In genomic region chr10:132309466-132309865, GRCh38 we compare ENCODE assay signal across 14 cellular contexts. TPM values are rescaled to one million over a fixed set of nuclear protein-coding genes. Genes with fewer than 3 reads are reported as not detected.
A peak's percentile ranks its signal among the peaks of the same experiment; 100 is the strongest.
DNase-seq lines count a peak whose midpoint lies in the region; ATAC-seq, FAIRE-seq and TF ChIP-seq lines count a peak whose summit lies in the region.
"Had no signal": no experiment of that assay in that cellular context is flagged by ENCODE, and none has a peak within 500 bp of the region (broad histone marks: within the 10 kb centered on the region; RNA-seq: fewer than 3 reads in every experiment).

No MANE protein-coding gene starts in this region.

- H2AFZ ChIP-seq in H1 (ENCODE audit: low read length) = no peak overlapping the region

- peak overlapping the region; percentile 48 for H3K4me3 Mint-ChIP-seq in activated CD4-positive, alpha-beta T cell treated with anti-CD3 and anti-CD28 coated beads, Interleukin-2, amount 10 ng/mL, durations not matched to agents 24 days and 14 days
- H3K4me3 Mint-ChIP-seq in IgD-negative memory B cell (peak overlapping the region in 3 of 4 donors; percentile 74 to 89 (median 81)), progenitor cell of endocrine pancreas (ENCODE audit: low read depth) (peak overlapping the region; percentile 37)

- no peak for TF ChIP-seq RAD21 in H1 (IDR thresholded peaks at IDR 0.05 in 1 of 2, conservative IDR thresholded peaks at IDR 0.05 in 1 of 2; ENCODE audit: low read depth in 2 of 2, low read length in 2 of 2)

- H3K4ac ChIP-seq in H1 (replicated peaks; ENCODE audit: insufficient read length, low read depth, low read length) = no peak overlapping the region

- no peak overlapping the region for H4K5ac ChIP-seq in H1 (ENCODE audit: insufficient read length, low read depth, low read length)

- no peak overlapping the region for H4K91ac ChIP-seq in H1 (replicated peaks; ENCODE audit: insufficient read length, low read length)

- no peaks in the 10 kb centered on the region for H4K20me1 ChIP-seq in H1 (replicated peaks in 1 of 2; ENCODE audit: control insufficient read depth in 1 of 2, insufficient read depth in 2 of 2, low read length in 2 of 2)

- peak overlapping the region; percentile 79 to 95; a peak in 2 of 4 replicates for H3K4me2 ChIP-seq in H1 (ENCODE audit: insufficient read depth in 1 of 2, low read depth in 2 of 2, low read length in 2 of 2)

- WGBS in H1 (ENCODE audit: extremely low coverage in 1 of 2, insufficient coverage in 1 of 2, insufficient read length in 1 of 2, insufficient replicate concordance in 2 of 2, low coverage in 1 of 2, low lambda C conversion rate in 2 of 2, missing lambda C conversion rate in 1 of 2), 2 experiments = 82% methylated on average over 12 of the region's 12 CpGs; no CpG with 5 or more reads in 1 of the 2 experiments

- no peak for ATAC-seq in GM19328 (IDR thresholded peaks at IDR 0.05; ENCODE audit: unreplicated experiment)
- ATAC-seq: pancreas had no signal

- no peak overlapping the region for H3K27ac ChIP-seq in H1 (ENCODE audit: low read depth, low read length)
- H3K27ac ChIP-seq: cardiac muscle cell, GM23248, hepatocyte, pancreas had no signal

- no peak overlapping the region for H3K27ac Mint-ChIP-seq in activated CD4-positive, alpha-beta T cell treated with anti-CD3 and anti-CD28 coated beads, Interleukin-2, amount 10 ng/mL, durations not matched to agents 24 days and 14 days
- H3K27ac Mint-ChIP-seq in IgD-negative memory B cell (peak overlapping the region in 1 of 3 donors; percentile 58), progenitor cell of endocrine pancreas (no peak overlapping the region)

- H3K9me3 Mint-ChIP-seq in activated CD4-positive, alpha-beta T cell treated with anti-CD3 and anti-CD28 coated beads, Interleukin-2, amount 10 ng/mL, durations not matched to agents 24 days and 14 days = no peaks in the 10 kb centered on the region
- H3K9me3 Mint-ChIP-seq in IgD-negative memory B cell = no peaks in the 10 kb centered on the region
- H3K9me3 Mint-ChIP-seq in progenitor cell of endocrine pancreas (ENCODE audit: low read depth) = no peaks in the 10 kb centered on the region

- no peaks in the 10 kb centered on the region for H3K79me2 ChIP-seq in H1 (ENCODE audit: control insufficient read depth in 1 of 2, insufficient read depth in 2 of 2, low read length in 2 of 2)
- H3K79me2 ChIP-seq: hepatocyte had no signal

- no peak overlapping the region for H2BK5ac ChIP-seq in H1 (ENCODE audit: low read depth, low read length)

- H2BK15ac ChIP-seq in H1 (ENCODE audit: low read length) = peak overlapping the region; percentile 61; the same call in 1 of the 2 replicates

- no peak overlapping the region for H3K18ac ChIP-seq in H1 (ENCODE audit: extremely low read depth, low read length)

- no peaks in the 10 kb centered on the region for H3K79me1 ChIP-seq in H1 (ENCODE audit: low read depth, low read length)

- peaks cover 13% of the 10 kb centered on the region; the same call in 1 of the 2 replicates for H3K23me2 ChIP-seq in H1 (ENCODE audit: low read depth, low read length)

- TF ChIP-seq CTCF in H1 (IDR thresholded peaks at IDR 0.05; ENCODE audit: control extremely low read depth in 1 of 3, insufficient read depth in 1 of 3, low read depth in 1 of 3, low read length in 3 of 3) (no peak), progenitor cell of endocrine pancreas (IDR thresholded peaks at IDR 0.05; ENCODE audit: unreplicated experiment) (no peak)

- no peak for TF ChIP-seq POLR2A in H1 (IDR thresholded peaks at IDR 0.05; ENCODE audit: control extremely low read depth in 1 of 2, low read depth in 2 of 2, low read length in 2 of 2)

- peaks cover 1% of the 10 kb centered on the region for H3K36me3 Mint-ChIP-seq in activated CD4-positive, alpha-beta T cell treated with anti-CD3 and anti-CD28 coated beads, Interleukin-2, amount 10 ng/mL, durations not matched to agents 24 days and 14 days (ENCODE audit: low read depth)
- H3K36me3 Mint-ChIP-seq in IgD-negative memory B cell = peaks cover 2% of the 10 kb centered on the region
- H3K36me3 Mint-ChIP-seq in progenitor cell of endocrine pancreas (ENCODE audit: insufficient read depth) = no peaks in the 10 kb centered on the region

- FAIRE-seq in H1 (lab: Jason Lieb, UNC) = no peak
- FAIRE-seq: pancreas had no signal

- no peak overlapping the region for H3K23ac ChIP-seq in H1 (ENCODE audit: insufficient read length)

- no peak overlapping the region for H2BK120ac ChIP-seq in H1 (replicated peaks; ENCODE audit: low read depth, low read length)

- H3K36me3 ChIP-seq in H1 (ENCODE audit: control insufficient read depth in 2 of 4, insufficient read depth in 4 of 4, low read length in 3 of 4) = no peaks in the 10 kb centered on the region
- H3K36me3 ChIP-seq: cardiac muscle cell, pancreas, tibial nerve had no signal

- peaks cover 20 to 43% (median 38%) of the 10 kb centered on the region in 4 experiments; a peak in 6 of 7 replicates for H3K27me3 ChIP-seq in H1 (replicated peaks in 1 of 4; ENCODE audit: control insufficient read depth in 3 of 4, extremely low read depth in 1 of 4, insufficient read depth in 3 of 4, low read length in 3 of 4)
- H3K27me3 ChIP-seq: pancreas, tibial nerve had no signal

- TF ChIP-seq EP300 in H1 (IDR thresholded peaks at IDR 0.05; ENCODE audit: borderline replicate concordance in 1 of 2, low read depth in 2 of 2, low read length in 2 of 2) = no peak

- peaks cover 5% of the 10 kb centered on the region for H3K4me1 Mint-ChIP-seq in activated CD4-positive, alpha-beta T cell treated with anti-CD3 and anti-CD28 coated beads, Interleukin-2, amount 10 ng/mL, durations not matched to agents 24 days and 14 days
- H3K4me1 Mint-ChIP-seq in IgD-negative memory B cell (peaks cover 0 to 9% (median 3%) of the 10 kb centered on the region in 3 donors), progenitor cell of endocrine pancreas (ENCODE audit: low read depth) (peaks cover 12% of the 10 kb centered on the region)

- in situ Hi-C loops in KBM-7 (cut with MboI; ENCODE audit: low pct_unique_long_range_greater_than_20kb, low sequenced_read_pairs) = no loop called here

- DNase-seq in activated CD4-positive, alpha-beta T cell treated with anti-CD3 and anti-CD28 coated beads, Interleukin-2, amount 10 ng/mL, durations not matched to agents 24 days and 14 days = no peak
- no peak for DNase-seq in activated CD4-positive, alpha-beta T cell treated with anti-CD3 and anti-CD28 coated beads, Interleukin-2, amount 50 U/mL, for 1 hour
- DNase-seq in H1 (ENCODE audit: low read depth in 1 of 2, low spot score in 2 of 2) (no peak), progenitor cell of endocrine pancreas (ENCODE audit: low spot score, unreplicated experiment) (no peak), hippocampal formation (lab: John Stamatoyannopoulos, UW) (no peak), KBM-7 (no peak)
- DNase-seq: effector CD4-positive, alpha-beta T cell; GM23248 had no signal

- no peak overlapping the region for H2BK20ac ChIP-seq in H1 (ENCODE audit: low read length)

- no peak overlapping the region for H2AK5ac ChIP-seq in H1 (ENCODE audit: low read depth, low read length)

- intact Hi-C loops in activated CD4-positive, alpha-beta T cell treated with anti-CD3 and anti-CD28 coated beads, Interleukin-2, amount 10 ng/mL, durations not matched to agents 24 days and 14 days (cut with micrococcal nuclease) = loop anchor here (5.0 kb wide), 3 partner anchors 43 to 138 kb away; no protein-coding TSS in a partner anchor

- H3K9ac ChIP-seq in H1 (replicated peaks in 1 of 4; ENCODE audit: extremely low read depth in 1 of 4, low read depth in 3 of 4, low read length in 3 of 4) = no peak overlapping the region; a peak in 1 of 7 replicates

- H3K9me3 ChIP-seq in H1 (ENCODE audit: insufficient read depth in 2 of 2, low read depth in 1 of 2, low read length in 1 of 2) = peaks cover 10 to 13% of the 10 kb centered on the region in 2 experiments
- H3K9me3 ChIP-seq: pancreas had no signal

- H2BK12ac ChIP-seq in H1 (ENCODE audit: low read depth, low read length) = peak overlapping the region; percentile 39; the same call in 1 of the 2 replicates

- no peak overlapping the region for H4K8ac ChIP-seq in H1 (ENCODE audit: extremely low read depth, insufficient read depth, low read length)

- peak overlapping the region in 1 of 4 experiments; percentile 82; a peak in 1 of 8 replicates for H3K4me3 ChIP-seq in H1 (ENCODE audit: extremely low read depth in 1 of 4, insufficient read depth in 2 of 4, low read depth in 3 of 4, low read length in 4 of 4)

- POLR2A ChIA-PET in H1 (lab: Charles Lee; ENCODE audit: partially characterized antibody) = interaction anchor here (0.6 kb wide), 1 partner anchor 51 kb away, joined by 3 read pairs; no protein-coding TSS in a partner anchor

- CTCF ChIA-PET in H1 (lab: Charles Lee; ENCODE audit: partially characterized antibody) = interaction anchor here (1.2 kb wide), 1 partner anchor 85 kb away, joined by 3 read pairs; no protein-coding TSS in a partner anchor

- H3K14ac ChIP-seq in H1 (ENCODE audit: insufficient read length) = no peak overlapping the region

- H3K27me3 Mint-ChIP-seq in activated CD4-positive, alpha-beta T cell treated with anti-CD3 and anti-CD28 coated beads, Interleukin-2, amount 10 ng/mL, durations not matched to agents 24 days and 14 days = peaks cover 43% of the 10 kb centered on the region
- H3K27me3 Mint-ChIP-seq in IgD-negative memory B cell (peaks cover 24% of the 10 kb centered on the region), progenitor cell of endocrine pancreas (peaks cover 50% of the 10 kb centered on the region)

- no peak overlapping the region for H3K56ac ChIP-seq in H1 (replicated peaks; ENCODE audit: insufficient read length, low read depth, low read length)

- peaks cover 1 to 9% (median 4%) of the 10 kb centered on the region in 4 experiments; a peak in 5 of 7 replicates for H3K4me1 ChIP-seq in H1 (replicated peaks in 1 of 4; ENCODE audit: control insufficient read depth in 3 of 4, insufficient read depth in 4 of 4, low read length in 3 of 4)

RNA-seq across cellular contexts. Expression of gene STK32C, which starts 1.7 kb away (rescaled TPM):
- 15.2 and 18.4 TPM in 2 replicates for total RNA-seq in activated CD4-positive, alpha-beta T cell treated with anti-CD3 and anti-CD28 coated beads, Interleukin-2, amount 10 ng/mL, durations not matched to agents 24 days and 14 days
- polyA plus RNA-seq in IgD-negative memory B cell (4.0 TPM), H1 (2011; rRNA removed) (10.6 and 18.1 TPM in 2 replicates)
- 15.6 and 17.3 TPM in 2 replicates for total RNA-seq in H1 (2021; fragmentation: NEBNext Ultra II Directional; extraction: Animal tissue kit (Norgen Biotek cat#: 25700))
- polyA plus RNA-seq in H1 (2011; cell fraction: cytosol; rRNA removed) = 19.9 TPM
- 22.0 TPM for polyA plus RNA-seq in H1 (2011; cell fraction: nucleus; rRNA removed)
- polyA plus RNA-seq in H1 (2012, experiment 1 of 2) = 13.4 to 23.5 TPM (median 20.3 TPM) in 4 replicates
- 11.9 TPM for polyA plus RNA-seq in H1 (2012, experiment 2 of 2)
- polyA plus RNA-seq in H1 (2013, experiment 1 of 2) = 11.6 TPM
- polyA plus RNA-seq in H1 (2013, experiment 2 of 2) = 10.9 TPM
- 7.3 and 11.0 TPM in 2 replicates for polyA minus RNA-seq in H1 (2011; rRNA and poly(A)+ RNA removed)
- 5.1 TPM for polyA minus RNA-seq in H1 (2011; cell fraction: cytosol; rRNA and poly(A)+ RNA removed)
- polyA minus RNA-seq in H1 (2011; cell fraction: nucleus; rRNA and poly(A)+ RNA removed) = 8.8 TPM
- 8.4 and 10.0 TPM in 2 replicates for total RNA-seq in progenitor cell of endocrine pancreas

RNA-seq across cellular contexts. Expression of gene LRRC27, which starts 22.5 kb away (rescaled TPM):
- total RNA-seq in activated CD4-positive, alpha-beta T cell treated with anti-CD3 and anti-CD28 coated beads, Interleukin-2, amount 10 ng/mL, durations not matched to agents 24 days and 14 days = 2.3 and 3.3 TPM in 2 replicates
- 14.5 TPM for polyA plus RNA-seq in IgD-negative memory B cell
- total RNA-seq in H1 (2021; fragmentation: NEBNext Ultra II Directional; extraction: Animal tissue kit (Norgen Biotek cat#: 25700)) = 3.8 and 4.3 TPM in 2 replicates
- polyA plus RNA-seq in H1 (2011; rRNA removed) = 1.2 and 2.0 TPM in 2 replicates
- 3.1 TPM for polyA plus RNA-seq in H1 (2011; cell fraction: cytosol; rRNA removed)
- polyA plus RNA-seq in H1 (2011; cell fraction: nucleus; rRNA removed) = 8.2 TPM
- 2.8 to 4.0 TPM (median 2.9 TPM) in 4 replicates for polyA plus RNA-seq in H1 (2012, experiment 1 of 2)
- polyA plus RNA-seq in H1 (2012, experiment 2 of 2) = 1.7 TPM
- polyA plus RNA-seq in H1 (2013, experiment 1 of 2) = 3.6 TPM
- polyA plus RNA-seq in H1 (2013, experiment 2 of 2) = 2.5 TPM
- 1.1 and 1.6 TPM in 2 replicates for polyA minus RNA-seq in H1 (2011; rRNA and poly(A)+ RNA removed)
- 0.88 TPM for polyA minus RNA-seq in H1 (2011; cell fraction: cytosol; rRNA and poly(A)+ RNA removed)
- polyA minus RNA-seq in H1 (2011; cell fraction: nucleus; rRNA and poly(A)+ RNA removed) = 4.0 TPM
- 21.7 and 22.1 TPM in 2 replicates for total RNA-seq in progenitor cell of endocrine pancreas
